In the genomic region with DNA sequence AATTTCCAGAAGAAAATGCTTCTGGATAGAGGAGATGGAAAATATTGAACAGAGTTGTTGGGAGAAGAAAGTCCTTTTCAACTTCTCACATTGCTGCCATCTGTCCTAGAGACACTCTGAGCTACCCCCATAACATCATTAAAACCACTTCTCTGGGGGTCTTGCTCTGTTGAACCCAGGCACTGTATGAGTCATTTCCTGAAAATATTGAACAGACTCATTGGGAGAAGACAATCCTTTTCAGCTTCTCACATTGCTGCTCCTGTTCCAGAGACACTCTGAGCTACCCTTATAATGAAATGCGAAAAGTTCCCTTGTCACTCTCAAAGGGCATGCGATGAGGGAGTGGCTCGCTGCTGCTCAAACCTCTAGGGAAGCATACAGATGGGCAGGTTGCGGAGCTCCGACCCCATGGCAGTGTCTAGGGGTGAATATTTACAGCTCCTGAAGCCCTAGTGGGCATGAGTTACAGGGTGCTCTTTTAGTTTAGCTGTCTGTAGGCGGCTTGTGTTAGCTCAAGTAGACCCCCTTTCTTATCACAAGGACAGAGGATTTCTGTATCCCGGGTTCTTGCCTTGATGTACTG, we compare ENCODE assay signal across 15 cellular contexts.
DNase-seq lines count a peak whose midpoint lies in the region; ATAC-seq and TF ChIP-seq lines count a peak whose summit lies in the region.
"Had no signal": no experiment of that assay in that cellular context is flagged by ENCODE, and none has a peak within 500 bp of the region (broad histone marks: within the 10 kb centered on the region; RNA-seq: fewer than 3 reads in every experiment).

No MANE protein-coding gene starts in this region.

- H3K9me3 ChIP-seq in DND-41 (ENCODE audit: insufficient read depth, low read length, severe bottlenecking), result peaks cover 5% of the 10 kb centered on the region
- H3K9me3 ChIP-seq in esophagus muscularis mucosa, result peaks cover 0 to 74% (median 47%) of the 10 kb centered on the region in 4 donors

- TF ChIP-seq EP300 in esophagus muscularis mucosa (IDR thresholded peaks at IDR 0.05), result no peak

- no peak overlapping the region for H3K9ac ChIP-seq in DND-41 (ENCODE audit: low read depth, low read length)

- no peak for DNase-seq in DND-41
- DNase-seq in MV-4-11 (lab: John Stamatoyannopoulos, UW), result peak; percentile 5
- DNase-seq in esophagus muscularis mucosa (ENCODE audit: extremely low spot score), result peak; percentile 82
- DNase-seq in osteocyte (ENCODE audit: extremely low spot score, unreplicated experiment), result no peak
- no peak for DNase-seq in activated T-cell treated with anti-CD3 and anti-CD28 coated beads, Interleukin-2, amount 50 U/mL, for 24 hours
- DNase-seq in NCI-H2081 treated with DMSO at 0.1 percent for 48 hours (lab: John Stamatoyannopoulos, UW), result no peak
- no peak for DNase-seq in SHP77 (lab: John Stamatoyannopoulos, UW)
- DNase-seq: BE2C; CD8-positive, alpha-beta T cell; COR-L47; DMS53; GOT3; H9; IMR-90 had no signal

- H3K27ac ChIP-seq in DND-41 (ENCODE audit: low read length), result no peak overlapping the region
- no peak overlapping the region for H3K27ac ChIP-seq in esophagus muscularis mucosa (replicated peaks in 1 of 4)

- peaks cover 29% of the 10 kb centered on the region for H3K9me3 Mint-ChIP-seq in osteocyte (ENCODE audit: unreplicated experiment)
- peaks cover 60% of the 10 kb centered on the region for H3K9me3 Mint-ChIP-seq in activated T-cell treated with anti-CD3 and anti-CD28 coated beads, Interleukin-2, amount 50 U/mL, for 24 hours

- peaks cover 15% of the 10 kb centered on the region; the same call in 1 of the 2 replicates for H3K36me3 ChIP-seq in DND-41 (ENCODE audit: insufficient read depth, low read length)
- H3K36me3 ChIP-seq in esophagus muscularis mucosa, result no peaks in the 10 kb centered on the region
- H3K36me3 ChIP-seq: BE2C had no signal

- peaks cover 17% of the 10 kb centered on the region for H3K4me1 ChIP-seq in DND-41 (ENCODE audit: insufficient read depth, low read length)
- H3K4me1 ChIP-seq in esophagus muscularis mucosa, result no peaks in the 10 kb centered on the region
- H3K4me1 ChIP-seq: BE2C had no signal

- H3K36me3 Mint-ChIP-seq in osteocyte (ENCODE audit: unreplicated experiment), result peaks cover 6% of the 10 kb centered on the region
- H3K36me3 Mint-ChIP-seq in activated T-cell treated with anti-CD3 and anti-CD28 coated beads, Interleukin-2, amount 50 U/mL, for 24 hours (ENCODE audit: low read depth), result peaks cover 46% of the 10 kb centered on the region

- no peaks in the 10 kb centered on the region for H3K27me3 Mint-ChIP-seq in osteocyte (ENCODE audit: unreplicated experiment)
- no peaks in the 10 kb centered on the region for H3K27me3 Mint-ChIP-seq in activated T-cell treated with anti-CD3 and anti-CD28 coated beads, Interleukin-2, amount 50 U/mL, for 24 hours

- no peak for TF ChIP-seq POLR2A in esophagus muscularis mucosa (IDR thresholded peaks at IDR 0.05; ENCODE audit: low read depth)

- 93% methylated on average over 7 of the region's 7 CpGs for WGBS in esophagus muscularis mucosa

- no peaks in the 10 kb centered on the region for H3K79me2 ChIP-seq in DND-41 (ENCODE audit: insufficient read depth, low read length)

- ATAC-seq in DND-41 (ENCODE audit: insufficient read depth, low read depth), result peak; percentile 53; the same call in 2 of the 3 replicates
- ATAC-seq: CD8-positive, alpha-beta T cell had no signal

- H3K4me2 ChIP-seq in DND-41 (ENCODE audit: insufficient read depth, low read length), result no peak overlapping the region

- H3K27me3 ChIP-seq in DND-41 (ENCODE audit: insufficient read depth, low read length, poor library complexity) (no peaks in the 10 kb centered on the region), esophagus muscularis mucosa (no peaks in the 10 kb centered on the region)
- H3K27me3 ChIP-seq: BE2C had no signal

- peaks cover 38% of the 10 kb centered on the region for H3K4me1 Mint-ChIP-seq in osteocyte (ENCODE audit: unreplicated experiment)
- no peaks in the 10 kb centered on the region for H3K4me1 Mint-ChIP-seq in activated T-cell treated with anti-CD3 and anti-CD28 coated beads, Interleukin-2, amount 50 U/mL, for 24 hours (ENCODE audit: low read depth)
- H3K4me1 Mint-ChIP-seq: CD14-positive monocyte, H9 had no signal

- no peak overlapping the region for H3K4me3 Mint-ChIP-seq in osteocyte (ENCODE audit: unreplicated experiment)
- H3K4me3 Mint-ChIP-seq in activated T-cell treated with anti-CD3 and anti-CD28 coated beads, Interleukin-2, amount 50 U/mL, for 24 hours, result no peak overlapping the region
- H3K4me3 Mint-ChIP-seq: CD14-positive monocyte; CD8-positive, alpha-beta T cell; H9 had no signal

- H4K20me1 ChIP-seq in DND-41 (ENCODE audit: insufficient read depth, low read length), result no peaks in the 10 kb centered on the region

- peak overlapping the region; percentile 23 for H3K27ac Mint-ChIP-seq in osteocyte (ENCODE audit: unreplicated experiment)
- H3K27ac Mint-ChIP-seq in activated T-cell treated with anti-CD3 and anti-CD28 coated beads, Interleukin-2, amount 50 U/mL, for 24 hours, result no peak overlapping the region
- H3K27ac Mint-ChIP-seq: CD14-positive monocyte; CD8-positive, alpha-beta T cell; H9 had no signal

- no peak overlapping the region for H2AFZ ChIP-seq in DND-41 (ENCODE audit: low read depth, low read length)

- intact Hi-C loops in esophagus muscularis mucosa (cut with DNase I), result no loop called here

- H3K4me3 ChIP-seq in DND-41 (ENCODE audit: low read depth in 1 of 2, low read length in 2 of 2), result no peak overlapping the region
- H3K4me3 ChIP-seq in esophagus muscularis mucosa, result no peak overlapping the region

- TF ChIP-seq CTCF in DND-41 (IDR thresholded peaks at IDR 0.05; ENCODE audit: borderline replicate concordance, extremely low read depth, low read length, poor library complexity, severe bottlenecking) (no peak), esophagus muscularis mucosa (IDR thresholded peaks at IDR 0.05) (no peak), osteocyte (IDR thresholded peaks at IDR 0.05) (no peak)

Comparison
In these comparisons a context has a peak if more than half of its experiments do, and no peak if none do; other contexts are left out.
1. DNase-seq: peak in MV-4-11 (single experiment) and esophagus muscularis mucosa (single experiment); none in DND-41 (single experiment), osteocyte (single experiment), activated T-cell treated with anti-CD3 and anti-CD28 coated beads, Interleukin-2, amount 50 U/mL, for 24 hours (single experiment), NCI-H2081 treated with DMSO at 0.1 percent for 48 hours (single experiment) and SHP77 (0 of 2).